Comparison of ENCODE assay signal across 19 cellular contexts in the genomic region with DNA sequence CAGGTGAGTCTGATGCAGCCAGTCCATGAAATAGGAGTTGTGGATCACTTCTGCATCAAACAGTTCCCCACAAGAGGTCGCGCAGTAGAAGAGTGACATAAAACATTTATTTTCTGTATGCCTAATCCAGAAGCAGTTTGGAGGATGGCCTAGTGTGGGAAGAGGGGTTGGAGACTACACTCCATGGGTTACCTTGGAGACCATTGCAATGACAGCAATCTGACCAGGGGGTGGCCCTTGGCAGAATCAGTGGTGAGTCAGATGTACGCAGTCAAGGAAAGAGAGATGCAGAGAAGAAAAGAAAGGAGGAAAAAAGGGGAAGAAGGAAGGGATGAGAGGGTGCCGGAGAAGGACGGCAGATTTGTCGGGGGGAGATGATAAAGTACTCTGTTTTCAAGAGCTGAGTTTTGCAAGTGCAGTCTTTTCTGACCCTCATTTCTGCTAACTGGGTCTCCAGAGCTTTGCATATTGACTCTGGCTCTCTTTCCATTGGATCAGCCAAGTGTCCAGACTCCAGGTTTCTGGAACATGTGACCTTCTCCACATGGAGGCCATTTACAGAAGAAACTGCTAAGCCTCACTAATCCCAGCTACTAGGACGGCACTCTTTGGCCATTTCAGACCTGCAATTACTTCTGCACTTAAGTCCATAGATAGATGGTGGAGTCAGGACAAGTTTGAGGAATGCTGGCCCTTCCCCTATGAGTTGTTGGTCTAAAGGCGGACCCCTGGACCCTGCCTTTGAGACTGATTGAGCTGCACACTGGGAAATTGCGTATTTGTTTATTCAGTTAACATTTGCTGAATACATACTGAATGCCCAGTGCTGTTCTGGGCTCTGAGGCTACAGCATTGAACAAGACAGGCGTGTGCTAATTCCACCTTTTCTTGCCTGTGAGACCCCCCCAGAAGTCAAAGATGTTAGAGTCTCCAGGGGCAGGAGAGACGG.
"Had no signal": no experiment of that assay in that cellular context is flagged by ENCODE, and none has a peak within 500 bp of the region (broad histone marks: within the 10 kb centered on the region; RNA-seq: fewer than 3 reads in every experiment).

No MANE protein-coding gene starts in this region.

- H3K27me3 ChIP-seq: esophagus muscularis mucosa, gastrocnemius medialis, neural progenitor cell, ovary, right atrium auricular region, suprapubic skin, thyroid gland, upper lobe of left lung, uterus had no signal

- H3K4me3 Mint-ChIP-seq: dendritic cell treated with granulocyte-macrophage colony-stimulating factor and Interleukin-4, amounts not matched to agents 40 ng/mL and 50 ng/mL, for 4 days; effector memory CD8-positive, alpha-beta T cell; mesothelial cell of epicardium; natural killer cell treated with Interleukin-12 subunit alpha and Interleukin-12 subunit beta and Interleukin-15 and Interleukin-18, amount 100 ng/mL, for 72 hours; neural progenitor cell had no signal

- H3K4me1 ChIP-seq: esophagus muscularis mucosa, gastrocnemius medialis, heart right ventricle, neural progenitor cell, right atrium auricular region, suprapubic skin, upper lobe of left lung, uterus had no signal

- H3K4me2 ChIP-seq: neural progenitor cell, smooth muscle cell had no signal

- H3K27ac ChIP-seq: epithelial cell of prostate, esophagus muscularis mucosa, gastrocnemius medialis, heart right ventricle, neural progenitor cell, ovary, right atrium auricular region, suprapubic skin, thyroid gland, upper lobe of left lung, uterus had no signal

- H3K9ac ChIP-seq: neural progenitor cell had no signal

- H3K9me3 Mint-ChIP-seq: dendritic cell treated with granulocyte-macrophage colony-stimulating factor and Interleukin-4, amounts not matched to agents 40 ng/mL and 50 ng/mL, for 4 days; effector memory CD8-positive, alpha-beta T cell; mesothelial cell of epicardium; natural killer cell treated with Interleukin-12 subunit alpha and Interleukin-12 subunit beta and Interleukin-15 and Interleukin-18, amount 100 ng/mL, for 72 hours; neural progenitor cell had no signal

- H3K9me3 ChIP-seq: gastrocnemius medialis, ovary, right atrium auricular region, suprapubic skin, thyroid gland, upper lobe of left lung, uterus had no signal

- H2AFZ ChIP-seq: neural progenitor cell had no signal

- DNase-seq: effector memory CD8-positive, alpha-beta T cell; gastrocnemius medialis; heart right ventricle; nucleus accumbens; ovary; stimulated activated CD4-positive, alpha-beta T cell treated with anti-CD3 and anti-CD28 coated beads, Interleukin-2, amount 100 ng/mL, for 48 hours; stimulated activated naive CD4-positive, alpha-beta T cell treated with Interleukin-2 at 50 U/mL for 16 hours; thyroid gland; upper lobe of left lung; uterus had no signal

- H3K4me3 ChIP-seq: esophagus muscularis mucosa, gastrocnemius medialis, heart right ventricle, neural progenitor cell, ovary, right atrium auricular region, smooth muscle cell, suprapubic skin, thyroid gland, upper lobe of left lung, uterus had no signal

- H3K36me3 Mint-ChIP-seq: mesothelial cell of epicardium; natural killer cell treated with Interleukin-12 subunit alpha and Interleukin-12 subunit beta and Interleukin-15 and Interleukin-18, amount 100 ng/mL, for 72 hours; neural progenitor cell had no signal

- H3K36me3 ChIP-seq: esophagus muscularis mucosa, gastrocnemius medialis, heart right ventricle, neural progenitor cell, ovary, right atrium auricular region, suprapubic skin, thyroid gland, upper lobe of left lung, uterus had no signal

- H3K27ac Mint-ChIP-seq: dendritic cell treated with granulocyte-macrophage colony-stimulating factor and Interleukin-4, amounts not matched to agents 40 ng/mL and 50 ng/mL, for 4 days; effector memory CD8-positive, alpha-beta T cell; mesothelial cell of epicardium; natural killer cell treated with Interleukin-12 subunit alpha and Interleukin-12 subunit beta and Interleukin-15 and Interleukin-18, amount 100 ng/mL, for 72 hours; neural progenitor cell had no signal
